11 cellular contexts compared by ENCODE assay signal in the genomic region with DNA sequence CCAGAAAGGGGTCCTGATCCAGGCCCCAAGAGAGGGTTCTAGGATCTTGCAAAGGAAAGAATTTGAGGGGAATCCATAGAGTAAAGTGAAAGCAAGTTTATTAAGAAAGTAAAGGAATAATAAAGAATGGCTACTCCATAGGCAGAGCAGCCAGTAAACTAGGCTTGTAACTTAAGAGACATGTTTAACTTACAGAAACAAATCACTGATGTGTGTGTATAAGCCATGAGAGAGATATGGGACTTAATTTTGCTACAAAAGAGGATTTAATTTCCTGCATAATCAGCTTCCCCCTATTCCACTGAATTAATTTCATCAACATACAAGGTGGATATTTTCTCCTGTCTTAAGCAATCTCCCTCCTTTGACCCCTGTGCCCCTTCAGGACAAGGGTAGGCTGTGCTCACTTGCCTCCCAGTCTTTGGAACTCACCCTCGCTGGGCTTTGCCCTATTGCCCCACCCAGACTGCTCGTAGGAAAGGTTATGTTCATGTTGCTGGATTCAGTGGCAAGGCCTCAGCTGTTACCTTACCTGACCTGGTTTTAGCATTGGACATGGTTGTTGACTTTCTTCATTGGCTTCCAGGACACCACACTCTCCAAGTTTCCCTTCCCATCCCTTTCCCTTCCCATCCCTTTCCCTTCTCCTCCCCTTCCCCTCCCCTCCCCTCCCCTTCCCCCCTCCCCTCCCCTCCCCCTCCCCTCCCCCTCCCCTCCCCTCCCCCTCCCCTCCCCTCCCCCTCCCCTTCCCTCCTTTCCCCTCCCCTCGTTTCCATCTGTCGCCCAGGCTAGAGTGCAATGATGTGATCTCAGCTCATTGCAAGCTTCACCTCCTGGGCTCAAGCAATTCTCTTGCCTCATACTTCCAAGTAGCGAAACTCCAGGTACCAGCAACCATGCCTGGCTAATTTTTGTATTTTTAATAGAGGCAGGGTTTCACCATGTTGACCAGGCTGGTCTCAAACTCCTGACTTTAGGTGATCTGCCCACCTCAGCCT. TPM values are rescaled to one million over a fixed set of nuclear protein-coding genes. Genes with fewer than 3 reads are reported as not detected.
A peak's percentile ranks its signal among the peaks of the same experiment; 100 is the strongest.
DNase-seq lines count a peak whose midpoint lies in the region; ATAC-seq and TF ChIP-seq lines count a peak whose summit lies in the region.
"Had no signal": no experiment of that assay in that cellular context is flagged by ENCODE, and none has a peak within 500 bp of the region (broad histone marks: within the 10 kb centered on the region; RNA-seq: fewer than 3 reads in every experiment).

No MANE protein-coding gene starts in this region.

- peak overlapping the region; percentile 47 for H3K27ac Mint-ChIP-seq in activated T-cell treated with anti-CD3 and anti-CD28 coated beads, Interleukin-2, amount 50 U/mL, for 72 hours
- H3K27ac Mint-ChIP-seq in central memory CD8-positive, alpha-beta T cell (ENCODE audit: low read depth) = peak overlapping the region; percentile 59

- no peak for DNase-seq in activated T-cell treated with anti-CD3 and anti-CD28 coated beads, Interleukin-2, amount 50 U/mL, for 72 hours
- DNase-seq in activated T-cell treated with anti-CD3 and anti-CD28 coated beads, Interleukin-2, amount 50 U/mL, for 1 hour = no peak
- peak; percentile 51 for DNase-seq in NCI-H2171 treated with DMSO at 0.1 percent for 48 hours (lab: John Stamatoyannopoulos, UW)
- no peak for DNase-seq in central memory CD8-positive, alpha-beta T cell (ENCODE audit: low spot score in 2 of 2)
- DNase-seq in stimulated activated naive CD8-positive, alpha-beta T cell treated with anti-CD3 and anti-CD28 coated beads, Interleukin-15, Interleukin-2, amounts not matched to agents 100 U/mL and 50 U/mL, for 24 hours = peak; percentile 6
- no peak for DNase-seq in midbrain (lab: John Stamatoyannopoulos, UW)
- no peak for DNase-seq in omental fat pad (ENCODE audit: low spot score)
- DNase-seq in kidney tubule cell (ENCODE audit: low spot score) = no peak
- DNase-seq: amygdala, NCI-H510A treated with DMSO at 0.1 percent for 48 hours had no signal

- H3K36me3 Mint-ChIP-seq in activated T-cell treated with anti-CD3 and anti-CD28 coated beads, Interleukin-2, amount 50 U/mL, for 72 hours (ENCODE audit: insufficient read depth in 2 of 2) = peaks cover 0 to 1% of the 10 kb centered on the region in 2 donors
- H3K36me3 Mint-ChIP-seq in central memory CD8-positive, alpha-beta T cell (ENCODE audit: insufficient read depth) = peaks cover 3% of the 10 kb centered on the region

- ATAC-seq in activated T-cell treated with anti-CD3 and anti-CD28 coated beads, Interleukin-2, amount 50 U/mL, for 72 hours (replicated peaks in 1 of 2) = peak in 1 of 2 donors; percentile 46
- no peak for ATAC-seq in central memory CD8-positive, alpha-beta T cell (replicated peaks; ENCODE audit: extremely low read depth, poor library complexity, severe bottlenecking)
- peak; percentile 32 for ATAC-seq in stimulated activated naive CD8-positive, alpha-beta T cell treated with anti-CD3 and anti-CD28 coated beads, Interleukin-15, Interleukin-2, amounts not matched to agents 100 U/mL and 50 U/mL, for 24 hours
- ATAC-seq in omental fat pad (ENCODE audit: low FRiP score) = no peak

- H3K4me3 Mint-ChIP-seq in activated T-cell treated with anti-CD3 and anti-CD28 coated beads, Interleukin-2, amount 50 U/mL, for 72 hours = no peak overlapping the region
- no peak overlapping the region for H3K4me3 Mint-ChIP-seq in central memory CD8-positive, alpha-beta T cell
- H3K4me3 Mint-ChIP-seq: CD14-positive monocyte had no signal

- no peaks in the 10 kb centered on the region for H3K4me1 Mint-ChIP-seq in activated T-cell treated with anti-CD3 and anti-CD28 coated beads, Interleukin-2, amount 50 U/mL, for 72 hours (ENCODE audit: low read depth)
- H3K4me1 Mint-ChIP-seq in central memory CD8-positive, alpha-beta T cell = peaks cover 4% of the 10 kb centered on the region

- H3K27me3 Mint-ChIP-seq in activated T-cell treated with anti-CD3 and anti-CD28 coated beads, Interleukin-2, amount 50 U/mL, for 72 hours (ENCODE audit: low read depth) = no peaks in the 10 kb centered on the region
- no peaks in the 10 kb centered on the region for H3K27me3 Mint-ChIP-seq in central memory CD8-positive, alpha-beta T cell

- no peaks in the 10 kb centered on the region for H3K9me3 Mint-ChIP-seq in activated T-cell treated with anti-CD3 and anti-CD28 coated beads, Interleukin-2, amount 50 U/mL, for 72 hours
- H3K9me3 Mint-ChIP-seq in central memory CD8-positive, alpha-beta T cell = no peaks in the 10 kb centered on the region
- H3K9me3 Mint-ChIP-seq: CD14-positive monocyte had no signal

- TF ChIP-seq CTCF in omental fat pad (IDR thresholded peaks at IDR 0.05) = no peak

RNA-seq across cellular contexts. Expression of a gene that starts 44.6 kb away (rescaled TPM):
- total RNA-seq in activated T-cell treated with anti-CD3 and anti-CD28 coated beads, Interleukin-2, amount 50 U/mL, for 72 hours = 10 to 100 TPM; 27.7 to 37.3 TPM
- total RNA-seq in omental fat pad = 10 to 100 TPM; 10.9 to 27.3 (median 19.2) TPM

Comparison
In these comparisons a context has a peak if more than half of its experiments do, and no peak if none do; other contexts are left out.
1. DNase-seq: peak in NCI-H2171 treated with DMSO at 0.1 percent for 48 hours (single experiment) and stimulated activated naive CD8-positive, alpha-beta T cell treated with anti-CD3 and anti-CD28 coated beads, Interleukin-15, Interleukin-2, amounts not matched to agents 100 U/mL and 50 U/mL, for 24 hours (single experiment); none in activated T-cell treated with anti-CD3 and anti-CD28 coated beads, Interleukin-2, amount 50 U/mL, for 72 hours (0 of 2), activated T-cell treated with anti-CD3 and anti-CD28 coated beads, Interleukin-2, amount 50 U/mL, for 1 hour (single experiment), central memory CD8-positive, alpha-beta T cell (0 of 2), midbrain (single experiment), omental fat pad (single experiment) and kidney tubule cell (single experiment).